Comparison of ENCODE assay signal across 8 cellular contexts in genomic region chr20:44646641-44647274, GRCh38. TPM values are rescaled to one million over a fixed set of nuclear protein-coding genes. Genes with fewer than 3 reads are reported as not detected.
DNase-seq lines count a peak whose midpoint lies in the region; ATAC-seq and TF ChIP-seq lines count a peak whose summit lies in the region.

No MANE protein-coding gene starts in this region.

- no peak overlapping the region for H2BK120ac ChIP-seq in mesendoderm (ENCODE audit: low read depth, low read length)

- no peak overlapping the region for H4K5ac ChIP-seq in mesendoderm (ENCODE audit: low read length)

- peak; percentile 28 for DNase-seq in stimulated activated CD4-positive, alpha-beta T cell treated with anti-CD3 and anti-CD28 coated beads, Interleukin-15, amount 100 ng/mL, for 24 hours
- no peak for DNase-seq in stimulated activated CD4-positive, alpha-beta T cell treated with anti-CD3 and anti-CD28 coated beads, Interleukin-2, amount 100 ng/mL, for 24 hours
- DNase-seq in hepatic stellate cell (ENCODE audit: low spot score) (peak; percentile 70), NCI-H2029 (lab: John Stamatoyannopoulos, UW) (no peak), mesendoderm (no peak), GM19238 (ENCODE audit: insufficient read length, low spot score) (no peak)

- no peak overlapping the region for H2BK15ac ChIP-seq in mesendoderm (replicated peaks; ENCODE audit: low read depth)

- H2BK5ac ChIP-seq in mesendoderm (ENCODE audit: low read length), result no peak overlapping the region

- H3K9ac ChIP-seq in mesendoderm (ENCODE audit: low read length), result no peak overlapping the region

- H3K4ac ChIP-seq in mesendoderm (ENCODE audit: low read depth, low read length), result no peak overlapping the region

- no peak overlapping the region for H4K8ac ChIP-seq in mesendoderm (ENCODE audit: low read depth, low read length)

- no peak overlapping the region for H3K4me3 ChIP-seq in mesendoderm (ENCODE audit: low read length)

- no peak overlapping the region for H3K56ac ChIP-seq in mesendoderm (ENCODE audit: low read length)

- H3K27me3 ChIP-seq in mesendoderm (ENCODE audit: insufficient read depth, low read length, poor library complexity), result no peaks in the 10 kb centered on the region

- peaks cover 2% of the 10 kb centered on the region for H3K36me3 ChIP-seq in mesendoderm (ENCODE audit: control insufficient read depth, insufficient read depth, low read length)

- H3K79me2 ChIP-seq in mesendoderm (ENCODE audit: control insufficient read depth, insufficient read depth, low read length), result no peaks in the 10 kb centered on the region

- TF ChIP-seq POLR2A in Raji (IDR thresholded peaks at IDR 0.05; ENCODE audit: insufficient read depth, low read depth, low read length), result peak; percentile 57; the same call in 1 of the 2 replicates

- no peaks in the 10 kb centered on the region for H3K79me1 ChIP-seq in mesendoderm (ENCODE audit: low read length)

- no peak overlapping the region for H3K27ac ChIP-seq in mesendoderm (ENCODE audit: low read depth, low read length)

- H2AK5ac ChIP-seq in mesendoderm (ENCODE audit: low read length), result no peak overlapping the region

- no CpG with 5 or more reads among the region's 10 CpGs for WGBS in mesendoderm (ENCODE audit: extremely low coverage, insufficient coverage, low lambda C conversion rate)

- H3K4me2 ChIP-seq in mesendoderm (ENCODE audit: low read length), result no peak overlapping the region

- ATAC-seq in HG03045 (IDR thresholded peaks at IDR 0.05; ENCODE audit: unreplicated experiment), result peak; percentile 46

- peaks cover 19% of the 10 kb centered on the region for H3K4me1 ChIP-seq in mesendoderm (ENCODE audit: control insufficient read depth, low read depth, low read length)

- H3K18ac ChIP-seq in mesendoderm (ENCODE audit: low read length), result no peak overlapping the region

- no peak overlapping the region for H3K23ac ChIP-seq in mesendoderm (ENCODE audit: low read length)

RNA-seq across cellular contexts. Expression of gene ADA, which starts 4.7 kb away (rescaled TPM):
- polyA plus RNA-seq in mesendoderm (2013, experiment 1 of 2), result 11.0 TPM
- 10.4 TPM for polyA plus RNA-seq in mesendoderm (2013, experiment 2 of 2)

Comparison
In these comparisons a context has a peak if more than half of its experiments do, and no peak if none do; other contexts are left out.
1. DNase-seq: peak in stimulated activated CD4-positive, alpha-beta T cell treated with anti-CD3 and anti-CD28 coated beads, Interleukin-15, amount 100 ng/mL, for 24 hours (single experiment) and hepatic stellate cell (single experiment); none in stimulated activated CD4-positive, alpha-beta T cell treated with anti-CD3 and anti-CD28 coated beads, Interleukin-2, amount 100 ng/mL, for 24 hours (0 of 2), NCI-H2029 (single experiment), mesendoderm (single experiment) and GM19238 (single experiment).